Comparison of ENCODE assay signal across 13 cellular contexts in genomic region chr1:56508523-56508983, GRCh38.
DNase-seq lines count a peak whose midpoint lies in the region; ATAC-seq, FAIRE-seq and TF ChIP-seq lines count a peak whose summit lies in the region.
"Had no signal": no experiment of that assay in that cellular context is flagged by ENCODE, and none has a peak within 500 bp of the region (broad histone marks: within the 10 kb centered on the region; RNA-seq: fewer than 3 reads in every experiment).

No MANE protein-coding gene starts in this region.

- no peak overlapping the region for H3K4me2 ChIP-seq in A549

- TF ChIP-seq EP300 in A549 (IDR thresholded peaks at IDR 0.05) = no peak

- no peak for FAIRE-seq in A549 (lab: Jason Lieb, UNC)

- TF ChIP-seq POLR2A in A549 (IDR thresholded peaks at IDR 0.05; ENCODE audit: low read length) (no peak), NB4 (IDR thresholded peaks at IDR 0.05; ENCODE audit: extremely low read depth, insufficient read length) (no peak)

- no peaks in the 10 kb centered on the region for H3K9me3 ChIP-seq in A549
- no peaks in the 10 kb centered on the region for H3K9me3 ChIP-seq in mucosa of descending colon
- H3K9me3 ChIP-seq: SJSA1 had no signal

- H3K36me3 Mint-ChIP-seq in activated T-helper 17 cell treated with anti-CD3 and anti-CD28 coated beads, Interleukin-2, amount 50 U/mL, for 72 hours (ENCODE audit: low read depth) = no peaks in the 10 kb centered on the region

- H3K4me1 ChIP-seq in A549 (peaks cover 4% of the 10 kb centered on the region; the same call in 1 of the 3 replicates), mucosa of descending colon (ENCODE audit: low read depth) (peaks cover 6% of the 10 kb centered on the region)
- H3K4me1 ChIP-seq: SJSA1 had no signal

- no peaks in the 10 kb centered on the region for H3K4me1 Mint-ChIP-seq in activated T-helper 17 cell treated with anti-CD3 and anti-CD28 coated beads, Interleukin-2, amount 50 U/mL, for 72 hours

- POLR2A ChIA-PET in A549 (lab: Yijun Ruan, JAX) = no interaction called here

- WGBS in A549 (ENCODE audit: missing lambda C conversion rate) = 68% methylated on average over 4 of the region's 4 CpGs

- H3K27ac Mint-ChIP-seq in activated T-helper 17 cell treated with anti-CD3 and anti-CD28 coated beads, Interleukin-2, amount 50 U/mL, for 72 hours = no peak overlapping the region

- no peaks in the 10 kb centered on the region for H3K36me3 ChIP-seq in mucosa of descending colon (ENCODE audit: low read depth)

- H3K9me3 Mint-ChIP-seq in activated T-helper 17 cell treated with anti-CD3 and anti-CD28 coated beads, Interleukin-2, amount 50 U/mL, for 72 hours = no peaks in the 10 kb centered on the region

- CTCF ChIA-PET in A549 (lab: Yijun Ruan, JAX) = no interaction called here

- H3K27ac ChIP-seq in A549 = peak overlapping the region in 1 of 2 experiments; percentile 28; a peak in 2 of 6 replicates
- H3K27ac ChIP-seq: SJSA1 had no signal

- TF ChIP-seq RAD21 in A549 (conservative IDR thresholded peaks at IDR 0.05 in 1 of 2, IDR thresholded peaks at IDR 0.05 in 1 of 2) = no peak

- ATAC-seq in A549 = peak in 1 of 2 experiments; percentile 32; a peak in 1 of 6 replicates
- peak; percentile 90 for ATAC-seq in mucosa of descending colon
- ATAC-seq in activated T-helper 17 cell treated with anti-CD3 and anti-CD28 coated beads, Interleukin-2, amount 50 U/mL, for 72 hours (replicated peaks) = no peak
- ATAC-seq in GM18498 (IDR thresholded peaks at IDR 0.05; ENCODE audit: unreplicated experiment) = no peak
- no peak for ATAC-seq in HG02588 (IDR thresholded peaks at IDR 0.05; ENCODE audit: unreplicated experiment)

- no peak for TF ChIP-seq CTCF in A549 (IDR thresholded peaks at IDR 0.05)
- TF ChIP-seq CTCF in NB4 (IDR thresholded peaks at IDR 0.05; ENCODE audit: low read depth, low read length) = no peak
- TF ChIP-seq CTCF in fibroblast of pulmonary artery (IDR thresholded peaks at IDR 0.05; ENCODE audit: low read length, missing control alignments) = no peak
- no peak for TF ChIP-seq CTCF in mucosa of descending colon (IDR thresholded peaks at IDR 0.05)

- H3K27me3 Mint-ChIP-seq in activated T-helper 17 cell treated with anti-CD3 and anti-CD28 coated beads, Interleukin-2, amount 50 U/mL, for 72 hours = peaks cover 9% of the 10 kb centered on the region

- H3K4me3 Mint-ChIP-seq in activated T-helper 17 cell treated with anti-CD3 and anti-CD28 coated beads, Interleukin-2, amount 50 U/mL, for 72 hours = no peak overlapping the region

- H3K4me3 ChIP-seq in A549 (no peak overlapping the region), NB4 (ENCODE audit: low read depth, low read length) (no peak overlapping the region), fibroblast of pulmonary artery (replicated peaks; ENCODE audit: low read depth, low read length) (no peak overlapping the region), mucosa of descending colon (no peak overlapping the region)
- H3K4me3 ChIP-seq: SJSA1 had no signal

- intact Hi-C loops in mucosa of descending colon (cut with DNase I, micrococcal nuclease) = no loop called here

- peak in 1 of 2 experiments; percentile 18 for DNase-seq in A549 (ENCODE audit: low read depth in 1 of 2, low spot score in 1 of 2)
- DNase-seq in NB4 (ENCODE audit: low read depth) = peak; percentile 26
- peak; percentile 55 for DNase-seq in fibroblast of pulmonary artery (ENCODE audit: low read depth)
- peak; percentile 70 to 81 (median 74) for DNase-seq in mucosa of descending colon
- DNase-seq in activated CD4-positive, alpha-beta T cell treated with anti-CD3 and anti-CD28 coated beads for 4 hours = no peak
- DNase-seq: anterior cingulate cortex, hippocampal formation, NCI-H1105 treated with DMSO at 0.1 percent for 48 hours, occipital lobe had no signal

TF ChIP-seq in A549, 52 proteins besides CTCF, POLR2A, EP300 and RAD21:
- TF ChIP-seq USF2 (IDR thresholded peaks at IDR 0.05) (peak; percentile 71), HOXB5 (CRISPR knock-in tag; IDR thresholded peaks at IDR 0.05) (no peak), CEBPB (IDR thresholded peaks at IDR 0.05) (peak; percentile 17 to 23; a peak in 1 of 4 replicates)

Comparison
In these comparisons a context has a peak if more than half of its experiments do, and no peak if none do; other contexts are left out.
1. DNase-seq: peak in NB4 (single experiment), fibroblast of pulmonary artery (single experiment) and mucosa of descending colon (3 of 3); none in activated CD4-positive, alpha-beta T cell treated with anti-CD3 and anti-CD28 coated beads for 4 hours (0 of 2).